ENCODE assay signal across 9 cellular contexts in the genomic region with DNA sequence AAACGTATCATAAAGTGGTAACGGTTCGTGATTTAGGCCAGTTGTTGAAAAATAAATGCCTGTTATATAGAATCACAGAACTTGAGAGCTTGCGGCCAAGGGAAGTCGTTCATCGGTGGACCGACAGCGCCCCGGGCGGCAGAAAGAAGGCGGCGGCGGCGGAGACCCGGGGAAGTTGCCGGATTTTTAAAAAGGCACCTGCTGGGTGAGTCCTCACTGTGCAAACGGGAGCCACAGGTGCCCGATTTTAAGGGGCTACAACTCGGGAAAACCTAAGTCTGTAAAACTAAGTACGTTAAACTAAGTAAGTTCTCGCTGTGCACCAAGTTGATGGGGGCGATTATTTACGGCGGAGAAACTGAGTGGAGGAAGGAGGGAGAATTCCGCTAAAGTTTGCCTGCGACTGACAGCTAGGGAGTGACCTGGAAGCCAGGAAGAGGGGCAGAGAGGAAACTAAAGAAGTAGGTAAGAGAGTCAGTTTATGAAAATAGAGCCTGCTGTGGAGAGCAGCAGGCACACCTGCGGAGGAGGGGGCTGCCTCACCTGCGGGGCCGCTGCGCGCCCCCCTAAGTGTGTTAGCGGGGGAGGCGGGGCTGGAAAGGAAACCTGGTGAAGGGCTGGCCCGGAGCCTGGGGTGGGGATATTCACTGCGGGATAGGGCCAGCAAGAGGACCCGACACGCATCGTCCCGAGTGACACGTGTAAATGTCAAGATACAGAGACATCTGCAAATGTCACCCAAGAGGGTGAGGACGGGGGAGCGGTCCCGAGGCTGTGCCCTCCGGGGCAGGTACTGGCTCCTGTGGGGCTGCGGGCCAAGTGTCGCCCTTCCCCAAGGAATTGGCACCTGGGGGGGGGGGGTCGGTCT. TPM values are rescaled to one million over a fixed set of nuclear protein-coding genes. Genes with fewer than 3 reads are reported as not detected.
DNase-seq lines count a peak whose midpoint lies in the region; ATAC-seq and TF ChIP-seq lines count a peak whose summit lies in the region.
"Had no signal": no experiment of that assay in that cellular context is flagged by ENCODE, and none has a peak within 500 bp of the region (broad histone marks: within the 10 kb centered on the region; RNA-seq: fewer than 3 reads in every experiment).

No MANE protein-coding gene starts in this region.

- no peaks in the 10 kb centered on the region for H3K36me3 ChIP-seq in GM23338 (ENCODE audit: insufficient read depth)

- H3K4me1 Mint-ChIP-seq in GM23338, result peaks cover 13% of the 10 kb centered on the region; the same call in 2 of the 3 replicates
- peaks cover 6% of the 10 kb centered on the region for H3K4me1 Mint-ChIP-seq in T-helper 2 cell treated with Interferon-gamma antibody and Interleukin-4, amounts not matched to agents 5 μg/mL and 100 μg/mL, for 36 hours (ENCODE audit: low read depth)

- H2AFZ ChIP-seq in GM23338, result peak overlapping the region; percentile 98; the same call in 1 of the 2 replicates

- H3K27ac ChIP-seq in GM23338 (ENCODE audit: low read depth), result no peak overlapping the region
- H3K27ac ChIP-seq: epithelial cell of prostate had no signal

- DNase-seq in A172 (ENCODE audit: low spot score) (peak; percentile 47), GM23338 (ENCODE audit: low spot score) (peak; percentile 80), choroid plexus epithelial cell (ENCODE audit: low read depth) (peak; percentile 83), kidney glomerular epithelial cell (lab: John Stamatoyannopoulos, UW) (peak; percentile 78), NOMO-1 (lab: John Stamatoyannopoulos, UW; ENCODE audit: unreplicated experiment in 2 of 2) (no peak)
- DNase-seq in T-helper 2 cell treated with Interferon-gamma antibody and Interleukin-4, amounts not matched to agents 5 μg/mL and 100 μg/mL, for 36 hours (ENCODE audit: low spot score), result peak; percentile 4
- DNase-seq in stimulated activated CD4-positive, alpha-beta T cell treated with anti-CD3 and anti-CD28 coated beads, Interleukin-15, amount 100 ng/mL, for 24 hours, result peak; percentile 66

- H3K4me2 ChIP-seq in GM23338, result peak overlapping the region; percentile 93

- H3K9me2 ChIP-seq in GM23338 (ENCODE audit: insufficient read depth), result no peaks in the 10 kb centered on the region

- H3K4me3 ChIP-seq in GM23338, result peak overlapping the region; percentile 81
- peak overlapping the region; percentile 77 for H3K4me3 ChIP-seq in choroid plexus epithelial cell (ENCODE audit: low read depth, low read length)

- ATAC-seq in GM23338 (peak; percentile 64), GM18517 (IDR thresholded peaks at IDR 0.05; ENCODE audit: unreplicated experiment) (no peak)

- H4K20me1 ChIP-seq in GM23338 (replicated peaks; ENCODE audit: insufficient read depth), result no peaks in the 10 kb centered on the region

- H3F3A ChIP-seq in GM23338 (replicated peaks; ENCODE audit: low read depth), result no peaks in the 10 kb centered on the region

- peaks cover 3% of the 10 kb centered on the region for H3K9me3 Mint-ChIP-seq in GM23338
- no peaks in the 10 kb centered on the region for H3K9me3 Mint-ChIP-seq in T-helper 2 cell treated with Interferon-gamma antibody and Interleukin-4, amounts not matched to agents 5 μg/mL and 100 μg/mL, for 36 hours

- H3K4me1 ChIP-seq in GM23338 (ENCODE audit: insufficient read depth), result peaks cover 10% of the 10 kb centered on the region; the same call in 1 of the 2 replicates

- peak overlapping the region; percentile 84 for H3K4me3 Mint-ChIP-seq in GM23338
- H3K4me3 Mint-ChIP-seq in T-helper 2 cell treated with Interferon-gamma antibody and Interleukin-4, amounts not matched to agents 5 μg/mL and 100 μg/mL, for 36 hours, result peak overlapping the region; percentile 24

- H3K79me2 ChIP-seq in GM23338 (replicated peaks; ENCODE audit: insufficient read depth), result no peaks in the 10 kb centered on the region

- H3K27me3 Mint-ChIP-seq in GM23338 (ENCODE audit: insufficient read depth, low read depth, poor library complexity), result peaks cover 35% of the 10 kb centered on the region
- peaks cover 26% of the 10 kb centered on the region for H3K27me3 Mint-ChIP-seq in T-helper 2 cell treated with Interferon-gamma antibody and Interleukin-4, amounts not matched to agents 5 μg/mL and 100 μg/mL, for 36 hours (ENCODE audit: low read depth)

- peaks cover 3% of the 10 kb centered on the region; the same call in 1 of the 3 replicates for H3K36me3 Mint-ChIP-seq in GM23338 (ENCODE audit: low read depth)
- H3K36me3 Mint-ChIP-seq in T-helper 2 cell treated with Interferon-gamma antibody and Interleukin-4, amounts not matched to agents 5 μg/mL and 100 μg/mL, for 36 hours (ENCODE audit: low read depth), result no peaks in the 10 kb centered on the region

- no peak overlapping the region for H3K27ac Mint-ChIP-seq in GM23338
- H3K27ac Mint-ChIP-seq in T-helper 2 cell treated with Interferon-gamma antibody and Interleukin-4, amounts not matched to agents 5 μg/mL and 100 μg/mL, for 36 hours, result peak overlapping the region; percentile 32

- H3K27me3 ChIP-seq in GM23338 (ENCODE audit: insufficient read depth), result peaks cover 52% of the 10 kb centered on the region

- TF ChIP-seq CTCF in GM23338 (conservative IDR thresholded peaks at IDR 0.05; ENCODE audit: low read depth in 2 of 2), result peak; percentile 74 to 85
- peak; percentile 88 for TF ChIP-seq CTCF in choroid plexus epithelial cell (conservative IDR thresholded peaks at IDR 0.05; ENCODE audit: low read depth, low read length)

TF ChIP-seq in GM23338, 12 proteins besides CTCF, POLR2A, EP300 and RAD21:
- TF ChIP-seq JUNB (IDR thresholded peaks at IDR 0.05; ENCODE audit: unreplicated experiment) (no peak), EZH2 (IDR thresholded peaks at IDR 0.05; ENCODE audit: low read depth, unreplicated experiment) (peak; percentile 43)

RNA-seq across cellular contexts. Expression of gene ADAM12, which starts 1.0 kb away (rescaled TPM):
- total RNA-seq in A172 (2014; rRNA removed; shearing (Covaris generic)), result 7.1 and 8.1 TPM in 2 replicates
- total RNA-seq in GM23338 (2014; rRNA removed; shearing (Covaris generic)), result 0.16 and 0.87 TPM in 2 replicates
- 0.13 TPM in 1 of 2 replicates, not detected in the other for polyA plus RNA-seq in GM23338 (2016; fragmentation: Nextera tagmentation; extraction: Ambion mirVana)

Comparison
In these comparisons a context has a peak if more than half of its experiments do, and no peak if none do; other contexts are left out.
1. DNase-seq: peak in A172 (single experiment), GM23338 (single experiment), T-helper 2 cell treated with Interferon-gamma antibody and Interleukin-4, amounts not matched to agents 5 μg/mL and 100 μg/mL, for 36 hours (single experiment), choroid plexus epithelial cell (single experiment), kidney glomerular epithelial cell (single experiment) and stimulated activated CD4-positive, alpha-beta T cell treated with anti-CD3 and anti-CD28 coated beads, Interleukin-15, amount 100 ng/mL, for 24 hours (single experiment); none in NOMO-1 (0 of 2).